8 cellular contexts compared by ENCODE assay signal in genomic region chr1:218330043-218330623, GRCh38. TPM values are rescaled to one million over a fixed set of nuclear protein-coding genes. Genes with fewer than 3 reads are reported as not detected.
A peak's percentile ranks its signal among the peaks of the same experiment; 100 is the strongest.
DNase-seq lines count a peak whose midpoint lies in the region; ATAC-seq and TF ChIP-seq lines count a peak whose summit lies in the region.

No MANE protein-coding gene starts in this region.

- no peaks in the 10 kb centered on the region for H4K20me1 ChIP-seq in Karpas-422 (ENCODE audit: insufficient read depth, low read depth, low read length)

- TF ChIP-seq POLR2A in stomach (IDR thresholded peaks at IDR 0.05) = no peak

- no peaks in the 10 kb centered on the region for H3K27me3 ChIP-seq in Karpas-422 (ENCODE audit: low read length)
- no peaks in the 10 kb centered on the region for H3K27me3 ChIP-seq in skeletal muscle satellite cell (ENCODE audit: control insufficient read depth, insufficient read depth, low read length)
- H3K27me3 ChIP-seq in stomach = no peaks in the 10 kb centered on the region

- TF ChIP-seq EP300 in stomach (IDR thresholded peaks at IDR 0.05) = no peak

- no peak overlapping the region for H3K9ac ChIP-seq in Karpas-422 (ENCODE audit: low read length)
- H3K9ac ChIP-seq in skeletal muscle satellite cell (ENCODE audit: low read depth, low read length) = peak overlapping the region; percentile 7

- 22 to 30% (median 26%) methylated on average over 4 of the region's 4 CpGs for WGBS in stomach, 5 donors

- in situ Hi-C loops in SK-MEL-5 (cut with HindIII; ENCODE audit: low pct_unique_long_range_greater_than_20kb, low sequenced_read_pairs) = no loop called here

- H3K4me3 ChIP-seq in Karpas-422 (ENCODE audit: low read length) (no peak overlapping the region), skeletal muscle satellite cell (ENCODE audit: low read length) (no peak overlapping the region), stomach (no peak overlapping the region)

- intact Hi-C loops in stomach (cut with DNase I; ENCODE audit: low total_unique reads) = loop anchor here (10.0 kb wide), 1 partner anchor 195 kb away; no protein-coding TSS in a partner anchor

- peaks cover 17% of the 10 kb centered on the region for H3K79me2 ChIP-seq in Karpas-422 (ENCODE audit: low read length)

- no peaks in the 10 kb centered on the region for H3K4me1 ChIP-seq in Karpas-422 (ENCODE audit: low read length)
- H3K4me1 ChIP-seq in skeletal muscle satellite cell (ENCODE audit: control insufficient read depth, insufficient read depth, low read length) = peaks cover 8% of the 10 kb centered on the region
- no peaks in the 10 kb centered on the region for H3K4me1 ChIP-seq in stomach

- H3K27ac ChIP-seq in C4-2B (no peak overlapping the region), Karpas-422 (ENCODE audit: low read length) (no peak overlapping the region), stomach (no peak overlapping the region)

- no peaks in the 10 kb centered on the region for H3K9me3 ChIP-seq in Karpas-422 (ENCODE audit: low read length)
- no peaks in the 10 kb centered on the region for H3K9me3 ChIP-seq in skeletal muscle satellite cell (replicated peaks; ENCODE audit: low read length)
- no peaks in the 10 kb centered on the region for H3K9me3 ChIP-seq in stomach

- H3K4me2 ChIP-seq in Karpas-422 (ENCODE audit: low read depth, low read length, poor library complexity, severe bottlenecking) (no peak overlapping the region), skeletal muscle satellite cell (ENCODE audit: low read length) (peak overlapping the region; percentile 5)

- no peaks in the 10 kb centered on the region for H3K9me2 ChIP-seq in Karpas-422 (replicated peaks; ENCODE audit: insufficient read depth, low read length)

- peak; percentile 70 for ATAC-seq in GM19035 (IDR thresholded peaks at IDR 0.05; ENCODE audit: unreplicated experiment)
- ATAC-seq in GM19463 (IDR thresholded peaks at IDR 0.05; ENCODE audit: unreplicated experiment) = no peak

- no peak overlapping the region for H2AFZ ChIP-seq in Karpas-422 (ENCODE audit: low read length)

- H3K36me3 ChIP-seq in Karpas-422 (ENCODE audit: insufficient read depth, low read length) (peaks cover 3% of the 10 kb centered on the region; the same call in 1 of the 2 replicates), skeletal muscle satellite cell (ENCODE audit: insufficient read depth, low read length) (peaks cover 4% of the 10 kb centered on the region), stomach (peaks cover 0 to 3% (median 0%) of the 10 kb centered on the region in 4 donors)

- TF ChIP-seq CTCF in C4-2B (conservative IDR thresholded peaks at IDR 0.05) (peak; percentile 77), stomach (IDR thresholded peaks at IDR 0.05) (peak in 3 of 7 experiments; percentile 59 to 70 (median 67))

- DNase-seq in Karpas-422 (peak; percentile 74), SK-MEL-5 (ENCODE audit: low read depth, low spot score) (peak; percentile 48), fibroblast of the conjunctiva (ENCODE audit: low read depth) (peak; percentile 32), stomach (no peak)

RNA-seq across cellular contexts. Expression of gene TGFB2, which starts 15.0 kb away (rescaled TPM):
- not detected in 2 replicates for total RNA-seq in Karpas-422 (2014; rRNA removed; shearing (Covaris generic); ENCODE audit: low replicate concordance)
- total RNA-seq in SK-MEL-5 (2014; rRNA removed; shearing (Covaris generic)) = 1.8 and 2.1 TPM in 2 replicates
- 1.4 and 1.8 TPM in 2 replicates for polyA plus RNA-seq in SK-MEL-5 (2015; cell fraction: cytosol; rRNA removed)
- 0.92 and 1.1 TPM in 2 replicates for polyA plus RNA-seq in SK-MEL-5 (2015; cell fraction: nucleus; rRNA removed)
- 3.0 and 3.5 TPM in 2 replicates for total RNA-seq in skeletal muscle satellite cell (2012; rRNA removed)
- total RNA-seq in stomach = 10 to 100 TPM in 2 of 5 donors, 1 to 10 TPM in 2, not detected in 1; 1.2 to 13.6 (median 7.2) TPM
- 1 to 10 TPM in 2 of 3 donors, under 1 TPM in 1; 0.35 to 3.2 (median 2.3) TPM for polyA plus RNA-seq in stomach

RNA-seq across cellular contexts. Expression of gene RRP15, which starts 45.0 kb away (rescaled TPM):
- 7.8 and 15.2 TPM in 2 replicates for total RNA-seq in Karpas-422 (2014; rRNA removed; shearing (Covaris generic); ENCODE audit: low replicate concordance)
- 15.1 and 16.2 TPM in 2 replicates for total RNA-seq in SK-MEL-5 (2014; rRNA removed; shearing (Covaris generic))
- 6.0 and 6.6 TPM in 2 replicates for polyA plus RNA-seq in SK-MEL-5 (2015; cell fraction: cytosol; rRNA removed)
- polyA plus RNA-seq in SK-MEL-5 (2015; cell fraction: nucleus; rRNA removed) = 10.4 and 12.6 TPM in 2 replicates
- 6.3 and 8.1 TPM in 2 replicates for total RNA-seq in skeletal muscle satellite cell (2012; rRNA removed)
- 10 to 100 TPM in 4 of 5 donors, 1 to 10 TPM in 1; 3.1 to 70.1 (median 20.1) TPM for total RNA-seq in stomach
- polyA plus RNA-seq in stomach = 1 to 10 TPM; 2.6 to 3.8 (median 3.0) TPM
